Comparison of ENCODE assay signal across 5 cellular contexts in genomic region chr17:74143318-74143717, GRCh38.
DNase-seq lines count a peak whose midpoint lies in the region; ATAC-seq and TF ChIP-seq lines count a peak whose summit lies in the region.
"Not testable (repeated sequence)": the region's sequence is repeated elsewhere in the genome, so short reads cannot be mapped to it uniquely, and the experiment has no call there.

No MANE protein-coding gene starts in this region.

- WGBS in endodermal cell (ENCODE audit: insufficient coverage in 1 of 2, insufficient read length in 1 of 2), 2 experiments, result 80 to 84% methylated on average over 1 to 4 of the region's 4 CpGs

- CTCF ChIA-PET in HEK293 (lab: Yijun Ruan, JAX), result not testable (repeated sequence)

- not testable (repeated sequence) for H3K4me1 Mint-ChIP-seq in endodermal cell; osteocyte (ENCODE audit: unreplicated experiment)

- not testable (repeated sequence) for H3K36me3 ChIP-seq in HEK293 (ENCODE audit: control insufficient read depth in 2 of 2, insufficient read depth in 1 of 2, low read length in 2 of 2); RWPE2 (ENCODE audit: low read depth); endodermal cell (ENCODE audit: control insufficient read depth, insufficient read depth, low read length)

- peak; percentile 3 for DNase-seq in RWPE2 (ENCODE audit: low spot score)
- DNase-seq in activated CD8-positive, alpha-beta memory T cell treated with anti-CD3 and anti-CD28 coated beads, Interleukin-2, amount 50 U/mL, for 48 hours, result peak; percentile 15
- DNase-seq in endodermal cell, result not testable (repeated sequence)
- DNase-seq in osteocyte (ENCODE audit: extremely low spot score, unreplicated experiment), result peak; percentile 8

- H3K9ac ChIP-seq in endodermal cell (ENCODE audit: extremely low read depth, low read length, poor library complexity, severe bottlenecking), result not testable (repeated sequence)

- not testable (repeated sequence) for ATAC-seq in RWPE2 (ENCODE audit: low read depth)

- not testable (repeated sequence) for H3K27ac ChIP-seq in HEK293 (ENCODE audit: extremely low read depth, low read depth, low read length); RWPE2 (ENCODE audit: poor library complexity, severe bottlenecking); endodermal cell (ENCODE audit: low read depth, low read length)

- H3K9me3 Mint-ChIP-seq in endodermal cell (peaks cover 53% of the 10 kb centered on the region), osteocyte (ENCODE audit: unreplicated experiment) (peaks cover 28% of the 10 kb centered on the region)

- H3K27me3 Mint-ChIP-seq in endodermal cell (ENCODE audit: insufficient read depth); osteocyte (ENCODE audit: unreplicated experiment): not testable (repeated sequence)

- H3K4me3 ChIP-seq in HEK293 (ENCODE audit: low read depth, low read length); RWPE2 (ENCODE audit: severe bottlenecking): not testable (repeated sequence)
- H3K4me3 ChIP-seq in endodermal cell (ENCODE audit: low read length), result peak overlapping the region; percentile 50

- H3K4me3 Mint-ChIP-seq in endodermal cell; osteocyte (ENCODE audit: unreplicated experiment): not testable (repeated sequence)

- not testable (repeated sequence) for TF ChIP-seq CTCF in HEK293 (tag by site-specific recombination; IDR thresholded peaks at IDR 0.05); RWPE2 (IDR thresholded peaks at IDR 0.05; ENCODE audit: poor library complexity, severe bottlenecking); endodermal cell (conservative IDR thresholded peaks at IDR 0.05); osteocyte (IDR thresholded peaks at IDR 0.05)

- not testable (repeated sequence) for H3K9me3 ChIP-seq in HEK293 (ENCODE audit: control insufficient read depth, insufficient read depth, low read depth, low read length)
- H3K9me3 ChIP-seq in RWPE2 (ENCODE audit: severe bottlenecking) (peaks cover 12% of the 10 kb centered on the region), endodermal cell (ENCODE audit: control insufficient read depth, low read length) (peaks cover 54% of the 10 kb centered on the region)

- not testable (repeated sequence) for H3K36me3 Mint-ChIP-seq in endodermal cell (ENCODE audit: low read depth); osteocyte (ENCODE audit: unreplicated experiment)

- POLR2A ChIA-PET in HEK293 (lab: Yijun Ruan, JAX), result not testable (repeated sequence)

- H3K4me1 ChIP-seq in HEK293 (ENCODE audit: control insufficient read depth, insufficient read depth, low read length); RWPE2 (ENCODE audit: insufficient read depth, poor library complexity, severe bottlenecking); endodermal cell (ENCODE audit: control insufficient read depth, insufficient read depth, low read length): not testable (repeated sequence)

- not testable (repeated sequence) for H3K27ac Mint-ChIP-seq in endodermal cell; osteocyte (ENCODE audit: unreplicated experiment)

- H3K27me3 ChIP-seq in RWPE2 (ENCODE audit: insufficient read depth, poor library complexity, severe bottlenecking); endodermal cell (ENCODE audit: control insufficient read depth, insufficient read depth, low read length, poor library complexity, severe bottlenecking): not testable (repeated sequence)

TF ChIP-seq in HEK293, 187 proteins besides CTCF, POLR2A, EP300 and RAD21:
- TF ChIP-seq TRIM28 (IDR thresholded peaks at IDR 0.05; ENCODE audit: borderline replicate concordance, low read length), result 0 out of 2 replicates have a peak, but pooled peaks have one; percentile 16
- peak; percentile 91 for TF ChIP-seq SETDB1 (IDR thresholded peaks at IDR 0.05; ENCODE audit: insufficient read length, low read length)
